Comparison of ENCODE assay signal across 2 cellular contexts in genomic region chr14:51066576-51066975, GRCh38.
TF ChIP-seq lines count a peak whose summit lies in the region.

No MANE protein-coding gene starts in this region.

TF ChIP-seq in GM12878, 131 proteins besides CTCF, POLR2A, EP300 and RAD21:
- TF ChIP-seq SUZ12 (IDR thresholded peaks at IDR 0.05; ENCODE audit: unreplicated experiment) = no peak
- TF ChIP-seq SPI1 (IDR thresholded peaks at IDR 0.05; ENCODE audit: borderline replicate concordance, insufficient read depth, low read depth, low read length) = peak; percentile 12; the same call in 1 of the 2 replicates
- TF ChIP-seq, protein P1, sequence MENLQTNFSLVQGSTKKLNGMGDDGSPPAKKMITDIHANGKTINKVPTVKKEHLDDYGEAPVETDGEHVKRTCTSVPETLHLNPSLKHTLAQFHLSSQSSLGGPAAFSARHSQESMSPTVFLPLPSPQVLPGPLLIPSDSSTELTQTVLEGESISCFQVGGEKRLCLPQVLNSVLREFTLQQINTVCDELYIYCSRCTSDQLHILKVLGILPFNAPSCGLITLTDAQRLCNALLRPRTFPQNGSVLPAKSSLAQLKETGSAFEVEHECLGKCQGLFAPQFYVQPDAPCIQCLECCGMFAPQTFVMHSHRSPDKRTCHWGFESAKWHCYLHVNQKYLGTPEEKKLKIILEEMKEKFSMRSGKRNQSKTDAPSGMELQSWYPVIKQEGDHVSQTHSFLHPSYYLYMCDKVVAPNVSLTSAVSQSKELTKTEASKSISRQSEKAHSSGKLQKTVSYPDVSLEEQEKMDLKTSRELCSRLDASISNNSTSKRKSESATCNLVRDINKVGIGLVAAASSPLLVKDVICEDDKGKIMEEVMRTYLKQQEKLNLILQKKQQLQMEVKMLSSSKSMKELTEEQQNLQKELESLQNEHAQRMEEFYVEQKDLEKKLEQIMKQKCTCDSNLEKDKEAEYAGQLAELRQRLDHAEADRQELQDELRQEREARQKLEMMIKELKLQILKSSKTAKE (IDR thresholded peaks at IDR 0.05; ENCODE audit: low read depth, poor library complexity, severe bottlenecking) = no peak
- TF ChIP-seq MXI1 (IDR thresholded peaks at IDR 0.05; ENCODE audit: low read depth, low read length) = no peak
- no peak for TF ChIP-seq ZNF217 (IDR thresholded peaks at IDR 0.05)
- peak in 1 of 2 experiments; percentile 59; a peak in 1 of 4 replicates for TF ChIP-seq SRF (IDR thresholded peaks at IDR 0.05; ENCODE audit: low read depth in 2 of 2, low read length in 2 of 2)
- no peak for TF ChIP-seq NFXL1 (IDR thresholded peaks at IDR 0.05; ENCODE audit: borderline replicate concordance)
- TF ChIP-seq REST (IDR thresholded peaks at IDR 0.05; ENCODE audit: low read depth, low read length) = no peak
- TF ChIP-seq, protein P2, sequence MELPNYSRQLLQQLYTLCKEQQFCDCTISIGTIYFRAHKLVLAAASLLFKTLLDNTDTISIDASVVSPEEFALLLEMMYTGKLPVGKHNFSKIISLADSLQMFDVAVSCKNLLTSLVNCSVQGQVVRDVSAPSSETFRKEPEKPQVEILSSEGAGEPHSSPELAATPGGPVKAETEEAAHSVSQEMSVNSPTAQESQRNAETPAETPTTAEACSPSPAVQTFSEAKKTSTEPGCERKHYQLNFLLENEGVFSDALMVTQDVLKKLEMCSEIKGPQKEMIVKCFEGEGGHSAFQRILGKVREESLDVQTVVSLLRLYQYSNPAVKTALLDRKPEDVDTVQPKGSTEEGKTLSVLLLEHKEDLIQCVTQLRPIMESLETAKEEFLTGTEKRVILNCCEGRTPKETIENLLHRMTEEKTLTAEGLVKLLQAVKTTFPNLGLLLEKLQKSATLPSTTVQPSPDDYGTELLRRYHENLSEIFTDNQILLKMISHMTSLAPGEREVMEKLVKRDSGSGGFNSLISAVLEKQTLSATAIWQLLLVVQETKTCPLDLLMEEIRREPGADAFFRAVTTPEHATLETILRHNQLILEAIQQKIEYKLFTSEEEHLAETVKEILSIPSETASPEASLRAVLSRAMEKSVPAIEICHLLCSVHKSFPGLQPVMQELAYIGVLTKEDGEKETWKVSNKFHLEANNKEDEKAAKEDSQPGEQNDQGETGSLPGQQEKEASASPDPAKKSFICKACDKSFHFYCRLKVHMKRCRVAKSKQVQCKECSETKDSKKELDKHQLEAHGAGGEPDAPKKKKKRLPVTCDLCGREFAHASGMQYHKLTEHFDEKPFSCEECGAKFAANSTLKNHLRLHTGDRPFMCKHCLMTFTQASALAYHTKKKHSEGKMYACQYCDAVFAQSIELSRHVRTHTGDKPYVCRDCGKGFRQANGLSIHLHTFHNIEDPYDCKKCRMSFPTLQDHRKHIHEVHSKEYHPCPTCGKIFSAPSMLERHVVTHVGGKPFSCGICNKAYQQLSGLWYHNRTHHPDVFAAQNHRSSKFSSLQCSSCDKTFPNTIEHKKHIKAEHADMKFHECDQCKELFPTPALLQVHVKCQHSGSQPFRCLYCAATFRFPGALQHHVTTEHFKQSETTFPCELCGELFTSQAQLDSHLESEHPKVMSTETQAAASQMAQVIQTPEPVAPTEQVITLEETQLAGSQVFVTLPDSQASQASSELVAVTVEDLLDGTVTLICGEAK (IDR thresholded peaks at IDR 0.05; ENCODE audit: borderline replicate concordance) = no peak
- no peak for TF ChIP-seq STAT1 (conservative IDR thresholded peaks at IDR 0.05)

TF ChIP-seq in H1, 55 proteins besides CTCF, POLR2A, EP300 and RAD21:
- TF ChIP-seq SRF (IDR thresholded peaks at IDR 0.05; ENCODE audit: low read depth, low read length) (peak; percentile 47; the same call in 1 of the 2 replicates), CREB1 (IDR thresholded peaks at IDR 0.05) (no peak)
TF ChIP-seq in H1: peak in this region for 1.
